Comparison of ENCODE assay signal across 19 cellular contexts in the genomic region with DNA sequence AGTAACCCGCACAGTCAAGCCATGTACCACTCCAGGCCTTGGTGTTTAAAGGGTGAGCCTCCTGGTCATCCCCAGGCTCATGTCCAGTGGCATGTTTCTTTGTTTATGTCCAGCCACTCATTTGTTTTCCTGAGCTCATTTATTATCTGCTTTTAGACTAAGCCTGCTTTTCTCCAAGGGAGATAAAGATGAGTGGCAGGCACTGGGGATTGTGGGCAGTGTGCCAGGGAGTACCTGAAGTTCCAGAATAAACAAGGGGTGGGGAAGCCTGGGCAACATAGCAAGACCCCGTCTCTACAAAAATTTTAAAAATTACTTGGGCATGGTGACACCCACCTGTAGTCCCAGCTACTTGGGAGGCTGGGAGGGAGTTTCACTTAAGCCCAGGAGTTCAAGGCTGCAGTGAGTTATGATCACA. TPM values are rescaled to one million over a fixed set of nuclear protein-coding genes. Genes with fewer than 3 reads are reported as not detected.
DNase-seq lines count a peak whose midpoint lies in the region; ATAC-seq and TF ChIP-seq lines count a peak whose summit lies in the region.
"Had no signal": no experiment of that assay in that cellular context is flagged by ENCODE, and none has a peak within 500 bp of the region (broad histone marks: within the 10 kb centered on the region; RNA-seq: fewer than 3 reads in every experiment).

No MANE protein-coding gene starts in this region.

- no TSS peak for BruUV-seq in Calu3 (replicated peaks; lab: Mats Ljungman, UMichigan)

- peak overlapping the region; percentile 97 for H3K27ac Mint-ChIP-seq in Calu3 (ENCODE audit: unreplicated experiment)
- H3K27ac Mint-ChIP-seq in WTC11 = no peak overlapping the region
- peak overlapping the region; percentile 53 for H3K27ac Mint-ChIP-seq in progenitor cell of endocrine pancreas
- no peak overlapping the region for H3K27ac Mint-ChIP-seq in glutamatergic neuron (ENCODE audit: unreplicated experiment)
- H3K27ac Mint-ChIP-seq: T-helper 2 cell treated with Interferon-gamma antibody and Interleukin-4, amounts not matched to agents 5 μg/mL and 100 μg/mL, for 36 hours had no signal

- CTCF ChIA-PET in Calu3 (lab: Charles Lee) (interaction anchor here (0.6 to 2.2 kb wide), 6 partner anchors 13 to 83 kb away, joined by 3 to 5 read pairs (median 3); no protein-coding TSS in a partner anchor), WTC11 (lab: Charles Lee) (interaction anchor here (4.0 to 4.6 kb wide), 2 partner anchors 19 to 74 kb away, joined by 26 to 36 read pairs; no protein-coding TSS in a partner anchor)

- H3K27me3 ChIP-seq in hepatocyte = no peaks in the 10 kb centered on the region
- H3K27me3 ChIP-seq: gastrocnemius medialis, SJSA1, thyroid gland had no signal

- TF ChIP-seq CTCF in Calu3 (IDR thresholded peaks at IDR 0.05; ENCODE audit: unreplicated experiment) = no peak
- TF ChIP-seq CTCF in WTC11 (IDR thresholded peaks at IDR 0.05) = no peak
- no peak for TF ChIP-seq CTCF in hepatocyte (IDR thresholded peaks at IDR 0.05; ENCODE audit: poor library complexity)
- no peak for TF ChIP-seq CTCF in progenitor cell of endocrine pancreas (IDR thresholded peaks at IDR 0.05; ENCODE audit: unreplicated experiment)
- no peak for TF ChIP-seq CTCF in glutamatergic neuron (IDR thresholded peaks at IDR 0.05; ENCODE audit: partially characterized antibody, unreplicated experiment)

- H3K4me3 ChIP-seq in hepatocyte = no peak overlapping the region
- H3K4me3 ChIP-seq: SJSA1, thyroid gland had no signal

- POLR2A ChIA-PET in WTC11 (lab: Charles Lee) = no interaction called here

- no peak overlapping the region for H2AFZ ChIP-seq in hepatocyte

- H3K4me3 Mint-ChIP-seq in Calu3 (ENCODE audit: low read depth, unreplicated experiment) (peak overlapping the region; percentile 92), WTC11 (no peak overlapping the region), progenitor cell of endocrine pancreas (ENCODE audit: low read depth) (peak overlapping the region; percentile 92), glutamatergic neuron (ENCODE audit: unreplicated experiment) (no peak overlapping the region)

- H4K20me1 ChIP-seq in hepatocyte (ENCODE audit: insufficient read depth, poor library complexity, severe bottlenecking) = no peaks in the 10 kb centered on the region

- intact Hi-C loops in Calu3 (cut with micrococcal nuclease; ENCODE audit: unreplicated experiment) = loop anchor here (5.0 kb wide), 3 partner anchors 38 to 88 kb away; no protein-coding TSS in a partner anchor

- peak overlapping the region; percentile 86 for H3K4me2 ChIP-seq in hepatocyte

- H3K36me3 Mint-ChIP-seq in Calu3 (ENCODE audit: insufficient read depth, unreplicated experiment) = peaks cover 85% of the 10 kb centered on the region
- no peaks in the 10 kb centered on the region for H3K36me3 Mint-ChIP-seq in WTC11
- H3K36me3 Mint-ChIP-seq in progenitor cell of endocrine pancreas (ENCODE audit: insufficient read depth) = peaks cover 23% of the 10 kb centered on the region
- H3K36me3 Mint-ChIP-seq in glutamatergic neuron (ENCODE audit: unreplicated experiment) = no peaks in the 10 kb centered on the region

- peak overlapping the region; percentile 98 for H3K27ac ChIP-seq in hepatocyte
- H3K27ac ChIP-seq: SJSA1 had no signal

- H3K9me3 Mint-ChIP-seq in Calu3 (ENCODE audit: low read depth, unreplicated experiment) = no peaks in the 10 kb centered on the region
- H3K9me3 Mint-ChIP-seq in WTC11 = no peaks in the 10 kb centered on the region
- peaks cover 3% of the 10 kb centered on the region for H3K9me3 Mint-ChIP-seq in progenitor cell of endocrine pancreas (ENCODE audit: low read depth)
- peaks cover 3% of the 10 kb centered on the region for H3K9me3 Mint-ChIP-seq in glutamatergic neuron (ENCODE audit: unreplicated experiment)
- H3K9me3 Mint-ChIP-seq: activated naive CD4-positive, alpha-beta T cell treated with anti-CD3 and anti-CD28 coated beads, Interleukin-2, amount 50 U/mL, for 72 hours; stimulated activated effector memory CD8-positive, alpha-beta T cell treated with anti-CD3 and anti-CD28 coated beads, Interleukin-12 subunit alpha, Interleukin-12 subunit beta, amount 100 ng/mL, for 72 hours; T-helper 2 cell treated with Interferon-gamma antibody and Interleukin-4, amounts not matched to agents 5 μg/mL and 100 μg/mL, for 36 hours had no signal

- DNase-seq in Calu3 = no peak
- DNase-seq in WTC11 (ENCODE audit: low spot score) = no peak
- DNase-seq in hepatocyte (ENCODE audit: low spot score) = peak; percentile 26
- DNase-seq in progenitor cell of endocrine pancreas (ENCODE audit: low spot score, unreplicated experiment) = no peak
- no peak for DNase-seq in glutamatergic neuron
- DNase-seq: activated CD8-positive, alpha-beta memory T cell treated with anti-CD3 and anti-CD28 coated beads for 24 hours; activated T-cell treated with anti-CD3 and anti-CD28 coated beads, Interleukin-2, amount 50 U/mL, for 48 hours; dermis blood vessel endothelial cell; gastrocnemius medialis; left cardiac atrium; NCI-H1436 treated with DMSO at 0.1 percent for 48 hours; thyroid gland had no signal

- H3K79me2 ChIP-seq in hepatocyte = peaks cover 68% of the 10 kb centered on the region

- no peaks in the 10 kb centered on the region for H3K9me3 ChIP-seq in hepatocyte (ENCODE audit: low read depth)
- H3K9me3 ChIP-seq: gastrocnemius medialis, SJSA1, thyroid gland had no signal

- no peaks in the 10 kb centered on the region for H3K36me3 ChIP-seq in hepatocyte (replicated peaks; ENCODE audit: insufficient read depth, low read depth)
- H3K36me3 ChIP-seq: gastrocnemius medialis, SJSA1, thyroid gland had no signal

- ATAC-seq in WTC11 (no peak), HG03159 (IDR thresholded peaks at IDR 0.05; ENCODE audit: unreplicated experiment) (no peak), HG03196 (IDR thresholded peaks at IDR 0.05; ENCODE audit: unreplicated experiment) (no peak)
- ATAC-seq: activated naive CD4-positive, alpha-beta T cell treated with anti-CD3 and anti-CD28 coated beads, Interleukin-2, amount 50 U/mL, for 72 hours; gastrocnemius medialis; left cardiac atrium; Panc1; stimulated activated effector memory CD8-positive, alpha-beta T cell treated with anti-CD3 and anti-CD28 coated beads, Interleukin-12 subunit alpha, Interleukin-12 subunit beta, amount 100 ng/mL, for 72 hours had no signal

- no peaks in the 10 kb centered on the region for H3K27me3 Mint-ChIP-seq in Calu3 (ENCODE audit: unreplicated experiment)
- peaks cover 28% of the 10 kb centered on the region for H3K27me3 Mint-ChIP-seq in WTC11 (ENCODE audit: low read depth)
- no peaks in the 10 kb centered on the region for H3K27me3 Mint-ChIP-seq in progenitor cell of endocrine pancreas
- H3K27me3 Mint-ChIP-seq in glutamatergic neuron (ENCODE audit: unreplicated experiment) = peaks cover 12% of the 10 kb centered on the region

- H3K9me2 ChIP-seq in hepatocyte (replicated peaks; ENCODE audit: insufficient read depth) = no peaks in the 10 kb centered on the region

- 79% methylated on average over 2 of the region's 2 CpGs for WGBS in hepatocyte (ENCODE audit: low lambda C conversion rate, missing lambda C conversion rate)

- H3K4me1 ChIP-seq in hepatocyte (ENCODE audit: insufficient read depth) = peaks cover 8% of the 10 kb centered on the region

- peaks cover 29% of the 10 kb centered on the region for H3K4me1 Mint-ChIP-seq in Calu3 (ENCODE audit: low read depth, unreplicated experiment)
- H3K4me1 Mint-ChIP-seq in WTC11 = peaks cover 14% of the 10 kb centered on the region
- peaks cover 42% of the 10 kb centered on the region for H3K4me1 Mint-ChIP-seq in progenitor cell of endocrine pancreas (ENCODE audit: low read depth)
- H3K4me1 Mint-ChIP-seq in glutamatergic neuron (ENCODE audit: low read depth, unreplicated experiment) = no peaks in the 10 kb centered on the region

TF ChIP-seq in WTC11, 78 proteins besides CTCF, POLR2A, EP300 and RAD21:
- TF ChIP-seq, protein P1, sequence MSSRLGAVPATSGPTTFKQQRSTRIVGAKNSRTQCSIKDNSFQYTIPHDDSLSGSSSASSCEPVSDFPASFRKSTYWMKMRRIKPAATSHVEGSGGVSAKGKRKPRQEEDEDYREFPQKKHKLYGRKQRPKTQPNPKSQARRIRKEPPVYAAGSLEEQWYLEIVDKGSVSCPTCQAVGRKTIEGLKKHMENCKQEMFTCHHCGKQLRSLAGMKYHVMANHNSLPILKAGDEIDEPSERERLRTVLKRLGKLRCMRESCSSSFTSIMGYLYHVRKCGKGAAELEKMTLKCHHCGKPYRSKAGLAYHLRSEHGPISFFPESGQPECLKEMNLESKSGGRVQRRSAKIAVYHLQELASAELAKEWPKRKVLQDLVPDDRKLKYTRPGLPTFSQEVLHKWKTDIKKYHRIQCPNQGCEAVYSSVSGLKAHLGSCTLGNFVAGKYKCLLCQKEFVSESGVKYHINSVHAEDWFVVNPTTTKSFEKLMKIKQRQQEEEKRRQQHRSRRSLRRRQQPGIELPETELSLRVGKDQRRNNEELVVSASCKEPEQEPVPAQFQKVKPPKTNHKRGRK (CRISPR knock-in tag; IDR thresholded peaks at IDR 0.05; ENCODE audit: borderline replicate concordance) = no peak
- TF ChIP-seq FOXJ3 (CRISPR knock-in tag; IDR thresholded peaks at IDR 0.05; ENCODE audit: borderline replicate concordance) = no peak
- 0 out of 2 replicates have a peak, but pooled peaks have one; percentile 6 for TF ChIP-seq ZNF121 (CRISPR knock-in tag; IDR thresholded peaks at IDR 0.05)
- no peak for TF ChIP-seq PRRX2 (CRISPR knock-in tag; IDR thresholded peaks at IDR 0.05)
- TF ChIP-seq JUN (CRISPR knock-in tag; IDR thresholded peaks at IDR 0.05) = no peak

RNA-seq across cellular contexts. Expression of a gene that starts 1.9 kb away (rescaled TPM):
- 1,439 and 1,638 TPM in 2 replicates for total RNA-seq in Calu3 (2022)
- 9.5 to 13.6 TPM (median 12.3 TPM) in 3 replicates for total RNA-seq in WTC11 (2021)
- 98.8 and 107 TPM in 2 replicates for total RNA-seq in hepatocyte
- polyA plus RNA-seq in hepatocyte = 191 and 231 TPM in 2 replicates
- total RNA-seq in progenitor cell of endocrine pancreas = 250 and 262 TPM in 2 replicates
- 3.1 TPM for total RNA-seq in glutamatergic neuron (ENCODE audit: unreplicated experiment)

Comparison
In these comparisons a context has a peak if more than half of its experiments do, and no peak if none do; other contexts are left out.
1. H3K27ac Mint-ChIP-seq: peak in Calu3 (single experiment) and progenitor cell of endocrine pancreas (single experiment); none in WTC11 (single experiment) and glutamatergic neuron (single experiment).
2. H3K4me3 Mint-ChIP-seq: peak in Calu3 (single experiment) and progenitor cell of endocrine pancreas (single experiment); none in WTC11 (single experiment) and glutamatergic neuron (single experiment).